21 cellular contexts compared by ENCODE assay signal in genomic region chr3:195532345-195532744, GRCh38. TPM values are rescaled to one million over a fixed set of nuclear protein-coding genes. Genes with fewer than 3 reads are reported as not detected.
A peak's percentile ranks its signal among the peaks of the same experiment; 100 is the strongest.
DNase-seq lines count a peak whose midpoint lies in the region; ATAC-seq, FAIRE-seq and TF ChIP-seq lines count a peak whose summit lies in the region.
"Had no signal": no experiment of that assay in that cellular context is flagged by ENCODE, and none has a peak within 500 bp of the region (broad histone marks: within the 10 kb centered on the region; RNA-seq: fewer than 3 reads in every experiment).

No MANE protein-coding gene starts in this region.

- FAIRE-seq in GM19239 (lab: Jason Lieb, UNC): peak; percentile 53
- FAIRE-seq: A549, GM12892, keratinocyte had no signal

- no peak for ATAC-seq in activated T-cell treated with anti-CD3 and anti-CD28 coated beads, Interleukin-2, amount 50 U/mL, for 4 hours
- no peak for ATAC-seq in stimulated activated effector memory CD8-positive, alpha-beta T cell treated with anti-CD3 and anti-CD28 coated beads, Interleukin-12 subunit alpha, Interleukin-12 subunit beta, amount 100 ng/mL, for 72 hours
- no peak for ATAC-seq in natural killer cell
- ATAC-seq: A549, foreskin keratinocyte had no signal

- peak overlapping the region; percentile 57 for H3K27ac Mint-ChIP-seq in activated T-cell treated with anti-CD3 and anti-CD28 coated beads, Interleukin-2, amount 50 U/mL, for 24 hours
- H3K27ac Mint-ChIP-seq in activated naive CD8-positive, alpha-beta T cell treated with anti-CD3 and anti-CD28 coated beads for 36 hours: peak overlapping the region; percentile 54
- H3K27ac Mint-ChIP-seq in stimulated activated effector memory CD8-positive, alpha-beta T cell treated with anti-CD3 and anti-CD28 coated beads, Interleukin-12 subunit alpha, Interleukin-12 subunit beta, amount 100 ng/mL, for 72 hours: peak overlapping the region; percentile 2
- H3K27ac Mint-ChIP-seq in natural killer cell: peak overlapping the region in 1 of 2 donors; percentile 9
- H3K27ac Mint-ChIP-seq: activated T-helper 2 cell treated with anti-CD3 and anti-CD28 coated beads, Interferon-gamma antibody, Interleukin-2, Interleukin-4, amounts not matched to agents 10 μg/mL and 5 μg/mL and 100 μg/mL, durations not matched to agents 14 hours and 24 hours and 36 hours had no signal

- intact Hi-C loops in natural killer cell (cut with micrococcal nuclease): no loop called here

- H3K27me3 Mint-ChIP-seq in activated T-cell treated with anti-CD3 and anti-CD28 coated beads, Interleukin-2, amount 50 U/mL, for 24 hours: no peaks in the 10 kb centered on the region
- no peaks in the 10 kb centered on the region for H3K27me3 Mint-ChIP-seq in activated T-cell treated with anti-CD3 and anti-CD28 coated beads, Interleukin-2, amount 50 U/mL, for 4 hours (ENCODE audit: low read depth)
- H3K27me3 Mint-ChIP-seq in activated naive CD8-positive, alpha-beta T cell treated with anti-CD3 and anti-CD28 coated beads for 36 hours: no peaks in the 10 kb centered on the region
- no peaks in the 10 kb centered on the region for H3K27me3 Mint-ChIP-seq in natural killer cell (ENCODE audit: low read depth in 2 of 2)
- H3K27me3 Mint-ChIP-seq: activated CD4-positive, alpha-beta T cell treated with anti-CD3 and anti-CD28 coated beads, Interleukin-2, amount 10 ng/mL, durations not matched to agents 24 days and 14 days had no signal

- TF ChIP-seq CTCF in natural killer cell (IDR thresholded peaks at IDR 0.05): no peak

- H3K4me1 Mint-ChIP-seq in activated T-cell treated with anti-CD3 and anti-CD28 coated beads, Interleukin-2, amount 50 U/mL, for 24 hours (ENCODE audit: low read depth): peaks cover 88% of the 10 kb centered on the region
- H3K4me1 Mint-ChIP-seq in activated T-cell treated with anti-CD3 and anti-CD28 coated beads, Interleukin-2, amount 50 U/mL, for 4 hours (ENCODE audit: low read depth): peaks cover 81% of the 10 kb centered on the region
- peaks cover 69% of the 10 kb centered on the region for H3K4me1 Mint-ChIP-seq in activated naive CD8-positive, alpha-beta T cell treated with anti-CD3 and anti-CD28 coated beads for 36 hours
- H3K4me1 Mint-ChIP-seq in stimulated activated effector memory CD8-positive, alpha-beta T cell treated with anti-CD3 and anti-CD28 coated beads, Interleukin-12 subunit alpha, Interleukin-12 subunit beta, amount 100 ng/mL, for 72 hours: peaks cover 48% of the 10 kb centered on the region
- peaks cover 54 to 63% of the 10 kb centered on the region in 2 donors for H3K4me1 Mint-ChIP-seq in natural killer cell

- peaks cover 2% of the 10 kb centered on the region for H3K9me3 Mint-ChIP-seq in activated T-cell treated with anti-CD3 and anti-CD28 coated beads, Interleukin-2, amount 50 U/mL, for 24 hours
- no peaks in the 10 kb centered on the region for H3K9me3 Mint-ChIP-seq in activated T-cell treated with anti-CD3 and anti-CD28 coated beads, Interleukin-2, amount 50 U/mL, for 4 hours
- peaks cover 7% of the 10 kb centered on the region for H3K9me3 Mint-ChIP-seq in activated naive CD8-positive, alpha-beta T cell treated with anti-CD3 and anti-CD28 coated beads for 36 hours
- no peaks in the 10 kb centered on the region for H3K9me3 Mint-ChIP-seq in stimulated activated effector memory CD8-positive, alpha-beta T cell treated with anti-CD3 and anti-CD28 coated beads, Interleukin-12 subunit alpha, Interleukin-12 subunit beta, amount 100 ng/mL, for 72 hours
- no peaks in the 10 kb centered on the region for H3K9me3 Mint-ChIP-seq in natural killer cell
- H3K9me3 Mint-ChIP-seq: activated CD4-positive, alpha-beta T cell treated with anti-CD3 and anti-CD28 coated beads, Interleukin-2, amount 10 ng/mL, durations not matched to agents 24 days and 14 days; activated T-helper 2 cell treated with anti-CD3 and anti-CD28 coated beads, Interferon-gamma antibody, Interleukin-2, Interleukin-4, amounts not matched to agents 10 μg/mL and 5 μg/mL and 100 μg/mL, durations not matched to agents 14 hours and 24 hours and 36 hours had no signal

- H3K36me3 Mint-ChIP-seq in activated T-cell treated with anti-CD3 and anti-CD28 coated beads, Interleukin-2, amount 50 U/mL, for 24 hours (ENCODE audit: low read depth): peaks cover 76% of the 10 kb centered on the region
- H3K36me3 Mint-ChIP-seq in activated T-cell treated with anti-CD3 and anti-CD28 coated beads, Interleukin-2, amount 50 U/mL, for 4 hours (ENCODE audit: insufficient read depth): peaks cover 29% of the 10 kb centered on the region
- peaks cover 43% of the 10 kb centered on the region for H3K36me3 Mint-ChIP-seq in activated naive CD8-positive, alpha-beta T cell treated with anti-CD3 and anti-CD28 coated beads for 36 hours
- peaks cover 83% of the 10 kb centered on the region for H3K36me3 Mint-ChIP-seq in stimulated activated effector memory CD8-positive, alpha-beta T cell treated with anti-CD3 and anti-CD28 coated beads, Interleukin-12 subunit alpha, Interleukin-12 subunit beta, amount 100 ng/mL, for 72 hours
- H3K36me3 Mint-ChIP-seq in natural killer cell: no peaks in the 10 kb centered on the region

- H3K4me3 Mint-ChIP-seq in activated T-cell treated with anti-CD3 and anti-CD28 coated beads, Interleukin-2, amount 50 U/mL, for 24 hours: no peak overlapping the region
- no peak overlapping the region for H3K4me3 Mint-ChIP-seq in activated T-cell treated with anti-CD3 and anti-CD28 coated beads, Interleukin-2, amount 50 U/mL, for 4 hours
- no peak overlapping the region for H3K4me3 Mint-ChIP-seq in activated naive CD8-positive, alpha-beta T cell treated with anti-CD3 and anti-CD28 coated beads for 36 hours
- no peak overlapping the region for H3K4me3 Mint-ChIP-seq in stimulated activated effector memory CD8-positive, alpha-beta T cell treated with anti-CD3 and anti-CD28 coated beads, Interleukin-12 subunit alpha, Interleukin-12 subunit beta, amount 100 ng/mL, for 72 hours
- no peak overlapping the region for H3K4me3 Mint-ChIP-seq in natural killer cell
- H3K4me3 Mint-ChIP-seq: activated CD4-positive, alpha-beta T cell treated with anti-CD3 and anti-CD28 coated beads, Interleukin-2, amount 10 ng/mL, durations not matched to agents 24 days and 14 days had no signal

- DNase-seq in activated T-cell treated with anti-CD3 and anti-CD28 coated beads, Interleukin-2, amount 50 U/mL, for 24 hours: no peak
- DNase-seq in activated T-cell treated with anti-CD3 and anti-CD28 coated beads, Interleukin-2, amount 50 U/mL, for 4 hours: no peak
- no peak for DNase-seq in GM19239 (ENCODE audit: insufficient read length, low spot score)
- no peak for DNase-seq in activated naive CD8-positive, alpha-beta T cell treated with anti-CD3 and anti-CD28 coated beads for 36 hours
- no peak for DNase-seq in stimulated activated effector memory CD8-positive, alpha-beta T cell treated with anti-CD3 and anti-CD28 coated beads, Interleukin-12 subunit alpha, Interleukin-12 subunit beta, amount 100 ng/mL, for 72 hours (ENCODE audit: low spot score in 2 of 2)
- no peak for DNase-seq in H4 (ENCODE audit: low spot score)
- no peak for DNase-seq in natural killer cell
- DNase-seq in NCI-H226: no peak
- DNase-seq: activated CD4-positive, alpha-beta T cell treated with anti-CD3 and anti-CD28 coated beads, Interleukin-2, amount 10 ng/mL, durations not matched to agents 24 days and 14 days; cerebellar nuclear complex; esophagus squamous epithelium; foreskin keratinocyte; heart right ventricle; NCI-H146; stimulated activated CD4-positive, alpha-beta T cell treated with anti-CD3 and anti-CD28 coated beads, Interleukin-1b, Interleukin-23, amount 100 ng/mL, for 48 hours; T1000; WERI-Rb-1 had no signal

RNA-seq across cellular contexts. Expression of gene PPP1R2, which starts 10.8 kb away (rescaled TPM):
- 10 to 100 TPM; 73.2 to 91.7 (median 77.6) TPM for total RNA-seq in activated T-cell treated with anti-CD3 and anti-CD28 coated beads, Interleukin-2, amount 50 U/mL, for 4 hours
- 10 to 100 TPM; 89.5 to 91.8 TPM for total RNA-seq in activated naive CD8-positive, alpha-beta T cell treated with anti-CD3 and anti-CD28 coated beads for 36 hours
- total RNA-seq in H4 (2014; rRNA removed; shearing (Covaris generic)): 41.1 and 51.2 TPM in 2 replicates
- 10 to 100 TPM; 89.8 to 97.3 (median 89.9) TPM for total RNA-seq in natural killer cell

RNA-seq across cellular contexts. Expression of gene APOD, which starts 51.4 kb away (rescaled TPM):
- not detected for total RNA-seq in activated T-cell treated with anti-CD3 and anti-CD28 coated beads, Interleukin-2, amount 50 U/mL, for 4 hours
- not detected for total RNA-seq in activated naive CD8-positive, alpha-beta T cell treated with anti-CD3 and anti-CD28 coated beads for 36 hours
- 0.12 TPM in 1 of 2 replicates, not detected in the other for total RNA-seq in H4 (2014; rRNA removed; shearing (Covaris generic))
- not detected for total RNA-seq in natural killer cell
- total RNA-seq: foreskin keratinocyte had no signal
